In genomic region chr9:114237781-114238180, GRCh38 we compare ENCODE assay signal across 24 cellular contexts.
"Had no signal": no experiment of that assay in that cellular context is flagged by ENCODE, and none has a peak within 500 bp of the region (broad histone marks: within the 10 kb centered on the region; RNA-seq: fewer than 3 reads in every experiment).

No MANE protein-coding gene starts in this region.

- ATAC-seq: activated CD8-positive, alpha-beta T cell treated with anti-CD3 and anti-CD28 coated beads, Interleukin-2, amount 10 ng/mL, durations not matched to agents 7 days and 5 days; T-helper 17 cell; WTC11 had no signal

- H3K36me3 ChIP-seq: adrenal gland, breast epithelium, Peyer's patch had no signal

- H3K27ac Mint-ChIP-seq: activated CD8-positive, alpha-beta T cell treated with anti-CD3 and anti-CD28 coated beads, Interleukin-2, amount 10 ng/mL, durations not matched to agents 7 days and 5 days; activated naive CD8-positive, alpha-beta T cell treated with anti-CD3 and anti-CD28 coated beads, Interleukin-2, amount 10 ng/mL, durations not matched to agents 7 days and 5 days; T-helper 17 cell; WTC11 had no signal

- H3K4me3 Mint-ChIP-seq: activated CD8-positive, alpha-beta T cell treated with anti-CD3 and anti-CD28 coated beads, Interleukin-2, amount 10 ng/mL, durations not matched to agents 7 days and 5 days; activated naive CD8-positive, alpha-beta T cell treated with anti-CD3 and anti-CD28 coated beads, Interleukin-2, amount 10 ng/mL, durations not matched to agents 7 days and 5 days; T-helper 17 cell; WTC11 had no signal

- H3K9me3 ChIP-seq: adrenal gland, breast epithelium, Peyer's patch had no signal

- H3K27ac ChIP-seq: breast epithelium, Peyer's patch had no signal

- H3K4me3 ChIP-seq: adrenal gland, breast epithelium, Peyer's patch had no signal

- H3K4me1 ChIP-seq: breast epithelium, Peyer's patch had no signal

- H3K9me3 Mint-ChIP-seq: activated naive CD8-positive, alpha-beta T cell treated with anti-CD3 and anti-CD28 coated beads, Interleukin-2, amount 10 ng/mL, durations not matched to agents 7 days and 5 days; WTC11 had no signal

- H3K4me1 Mint-ChIP-seq: activated naive CD8-positive, alpha-beta T cell treated with anti-CD3 and anti-CD28 coated beads, Interleukin-2, amount 10 ng/mL, durations not matched to agents 7 days and 5 days; WTC11 had no signal

- DNase-seq: activated CD4-positive, alpha-beta T cell treated with anti-CD3 and anti-CD28 coated beads for 48 hours; activated CD4-positive, alpha-beta T cell treated with anti-CD3 and anti-CD28 coated beads, Interleukin-2, amount 50 U/mL, for 4 hours; activated CD4-positive, CD25-positive, alpha-beta regulatory T cell treated with anti-CD3 and anti-CD28 coated beads, Interleukin-2, amount 50 U/mL, for 72 hours; activated CD8-positive, alpha-beta memory T cell treated with anti-CD3 and anti-CD28 coated beads, Interleukin-2, amount 50 U/mL, for 48 hours; activated CD8-positive, alpha-beta T cell treated with anti-CD3 and anti-CD28 coated beads, Interleukin-2, amount 10 ng/mL, durations not matched to agents 7 days and 5 days; activated naive CD4-positive, alpha-beta T cell treated with anti-CD3 and anti-CD28 coated beads, Interleukin-2, amount 50 U/mL, for 16 hours; activated naive CD8-positive, alpha-beta T cell treated with anti-CD3 and anti-CD28 coated beads, Interleukin-2, amount 10 ng/mL, durations not matched to agents 7 days and 5 days; activated T-cell treated with anti-CD3 and anti-CD28 coated beads, Interleukin-2, amount 50 U/mL, for 1 hour; anterior cingulate cortex; MM.1S; NCI-H1105; NCI-H1436; NCI-H1694 treated with DMSO at 0.1 percent for 48 hours; NCI-H2029 treated with DMSO at 0.1 percent for 48 hours; NCI-H345; NCI-H510A treated with DMSO at 0.1 percent for 48 hours; NCI-H69; Peyer's patch; SIG-M5; T-helper 17 cell; T-helper 9 cell had no signal

- H3K27me3 ChIP-seq: adrenal gland, breast epithelium, Peyer's patch had no signal

- H3K36me3 Mint-ChIP-seq: activated naive CD8-positive, alpha-beta T cell treated with anti-CD3 and anti-CD28 coated beads, Interleukin-2, amount 10 ng/mL, durations not matched to agents 7 days and 5 days had no signal
